1 cellular context compared by ENCODE assay signal in the genomic region with DNA sequence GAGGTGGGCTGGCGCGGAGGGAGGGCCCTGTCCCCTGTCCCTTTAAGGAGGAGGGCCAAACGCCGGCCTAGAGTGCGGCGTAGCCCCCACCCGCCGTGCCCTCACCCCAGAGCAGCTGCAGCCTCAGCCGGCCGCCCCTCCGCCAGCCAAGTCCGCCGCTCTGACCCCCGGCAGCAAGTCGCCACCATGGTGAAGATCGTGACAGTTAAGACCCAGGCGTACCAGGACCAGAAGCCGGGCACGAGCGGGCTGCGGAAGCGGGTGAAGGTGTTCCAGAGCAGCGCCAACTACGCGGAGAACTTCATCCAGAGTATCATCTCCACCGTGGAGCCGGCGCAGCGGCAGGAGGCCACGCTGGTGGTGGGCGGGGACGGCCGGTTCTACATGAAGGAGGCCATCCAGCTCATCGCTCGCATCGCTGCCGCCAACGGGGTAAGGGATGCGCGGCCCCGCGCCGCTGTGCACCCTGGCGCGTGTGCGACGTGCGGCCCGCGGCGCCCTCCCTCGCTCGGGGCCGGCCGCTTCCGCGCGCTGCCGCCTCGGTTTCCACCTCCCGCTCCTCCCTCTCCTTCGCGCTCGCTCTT.
TF ChIP-seq lines count a peak whose summit lies in the region.

A gene (plus strand): TSS at position 109 of the 584 bp plus-strand sequence. CDS start 78 bp downstream, at position 187.

TF ChIP-seq in HepG2, 621 proteins besides CTCF, POLR2A, EP300 and RAD21 (continued from another document):
- TF ChIP-seq, protein P1, sequence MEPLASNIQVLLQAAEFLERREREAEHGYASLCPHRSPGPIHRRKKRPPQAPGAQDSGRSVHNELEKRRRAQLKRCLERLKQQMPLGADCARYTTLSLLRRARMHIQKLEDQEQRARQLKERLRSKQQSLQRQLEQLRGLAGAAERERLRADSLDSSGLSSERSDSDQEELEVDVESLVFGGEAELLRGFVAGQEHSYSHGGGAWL (CRISPR knock-in tag; IDR thresholded peaks at IDR 0.05): no peak
- TF ChIP-seq SIN3A (IDR thresholded peaks at IDR 0.05; ENCODE audit: borderline replicate concordance, low read depth, low read length) (no peak), GATAD2A (CRISPR knock-in tag; IDR thresholded peaks at IDR 0.05) (peak; percentile 29; the same call in 1 of the 2 replicates), SUZ12 (IDR thresholded peaks at IDR 0.05; ENCODE audit: low read depth, low read length) (no peak), ZSCAN30 (CRISPR knock-in tag; IDR thresholded peaks at IDR 0.05) (0 out of 2 replicates have a peak, but pooled peaks have one; percentile 77), MEIS2 (CRISPR knock-in tag; IDR thresholded peaks at IDR 0.05) (no peak; the same call in 1 of the 2 replicates), ZNF644 (CRISPR knock-in tag; IDR thresholded peaks at IDR 0.05; ENCODE audit: low read depth) (no peak), ZSCAN12 (CRISPR knock-in tag; IDR thresholded peaks at IDR 0.05) (no peak), ZNF20 (CRISPR knock-in tag; IDR thresholded peaks at IDR 0.05) (no peak), ZBTB38 (CRISPR knock-in tag; IDR thresholded peaks at IDR 0.05) (no peak), ZNF224 (CRISPR knock-in tag; IDR thresholded peaks at IDR 0.05) (0 out of 2 replicates have a peak, but pooled peaks have one; percentile 66), BCL6 (CRISPR knock-in tag; IDR thresholded peaks at IDR 0.05) (no peak), KAT8 (CRISPR knock-in tag; IDR thresholded peaks at IDR 0.05) (peak; percentile 49), TCF7L2 (IDR thresholded peaks at IDR 0.05; ENCODE audit: low read depth, low read length) (no peak), GABPB1 (CRISPR knock-in tag; IDR thresholded peaks at IDR 0.05) (peak; percentile 68), KAT7 (CRISPR knock-in tag; IDR thresholded peaks at IDR 0.05; ENCODE audit: borderline replicate concordance) (peak; percentile 89), TAF15 (IDR thresholded peaks at IDR 0.05; ENCODE audit: low read depth, low read length, poor library complexity, severe bottlenecking) (no peak), ZNF768 (CRISPR knock-in tag; IDR thresholded peaks at IDR 0.05) (0 out of 2 replicates have a peak, but pooled peaks have one; percentile 23), SKI (IDR thresholded peaks at IDR 0.05; ENCODE audit: partially characterized antibody) (no peak), ZBTB42 (CRISPR knock-in tag; IDR thresholded peaks at IDR 0.05) (no peak)
- TF ChIP-seq, protein P2, sequence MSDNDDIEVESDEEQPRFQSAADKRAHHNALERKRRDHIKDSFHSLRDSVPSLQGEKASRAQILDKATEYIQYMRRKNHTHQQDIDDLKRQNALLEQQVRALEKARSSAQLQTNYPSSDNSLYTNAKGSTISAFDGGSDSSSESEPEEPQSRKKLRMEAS (IDR thresholded peaks at IDR 0.05): peak; percentile 82
- TF ChIP-seq, protein P3, sequence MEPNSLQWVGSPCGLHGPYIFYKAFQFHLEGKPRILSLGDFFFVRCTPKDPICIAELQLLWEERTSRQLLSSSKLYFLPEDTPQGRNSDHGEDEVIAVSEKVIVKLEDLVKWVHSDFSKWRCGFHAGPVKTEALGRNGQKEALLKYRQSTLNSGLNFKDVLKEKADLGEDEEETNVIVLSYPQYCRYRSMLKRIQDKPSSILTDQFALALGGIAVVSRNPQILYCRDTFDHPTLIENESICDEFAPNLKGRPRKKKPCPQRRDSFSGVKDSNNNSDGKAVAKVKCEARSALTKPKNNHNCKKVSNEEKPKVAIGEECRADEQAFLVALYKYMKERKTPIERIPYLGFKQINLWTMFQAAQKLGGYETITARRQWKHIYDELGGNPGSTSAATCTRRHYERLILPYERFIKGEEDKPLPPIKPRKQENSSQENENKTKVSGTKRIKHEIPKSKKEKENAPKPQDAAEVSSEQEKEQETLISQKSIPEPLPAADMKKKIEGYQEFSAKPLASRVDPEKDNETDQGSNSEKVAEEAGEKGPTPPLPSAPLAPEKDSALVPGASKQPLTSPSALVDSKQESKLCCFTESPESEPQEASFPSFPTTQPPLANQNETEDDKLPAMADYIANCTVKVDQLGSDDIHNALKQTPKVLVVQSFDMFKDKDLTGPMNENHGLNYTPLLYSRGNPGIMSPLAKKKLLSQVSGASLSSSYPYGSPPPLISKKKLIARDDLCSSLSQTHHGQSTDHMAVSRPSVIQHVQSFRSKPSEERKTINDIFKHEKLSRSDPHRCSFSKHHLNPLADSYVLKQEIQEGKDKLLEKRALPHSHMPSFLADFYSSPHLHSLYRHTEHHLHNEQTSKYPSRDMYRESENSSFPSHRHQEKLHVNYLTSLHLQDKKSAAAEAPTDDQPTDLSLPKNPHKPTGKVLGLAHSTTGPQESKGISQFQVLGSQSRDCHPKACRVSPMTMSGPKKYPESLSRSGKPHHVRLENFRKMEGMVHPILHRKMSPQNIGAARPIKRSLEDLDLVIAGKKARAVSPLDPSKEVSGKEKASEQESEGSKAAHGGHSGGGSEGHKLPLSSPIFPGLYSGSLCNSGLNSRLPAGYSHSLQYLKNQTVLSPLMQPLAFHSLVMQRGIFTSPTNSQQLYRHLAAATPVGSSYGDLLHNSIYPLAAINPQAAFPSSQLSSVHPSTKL (CRISPR knock-in tag; IDR thresholded peaks at IDR 0.05): peak; percentile 3
- TF ChIP-seq, protein P4, sequence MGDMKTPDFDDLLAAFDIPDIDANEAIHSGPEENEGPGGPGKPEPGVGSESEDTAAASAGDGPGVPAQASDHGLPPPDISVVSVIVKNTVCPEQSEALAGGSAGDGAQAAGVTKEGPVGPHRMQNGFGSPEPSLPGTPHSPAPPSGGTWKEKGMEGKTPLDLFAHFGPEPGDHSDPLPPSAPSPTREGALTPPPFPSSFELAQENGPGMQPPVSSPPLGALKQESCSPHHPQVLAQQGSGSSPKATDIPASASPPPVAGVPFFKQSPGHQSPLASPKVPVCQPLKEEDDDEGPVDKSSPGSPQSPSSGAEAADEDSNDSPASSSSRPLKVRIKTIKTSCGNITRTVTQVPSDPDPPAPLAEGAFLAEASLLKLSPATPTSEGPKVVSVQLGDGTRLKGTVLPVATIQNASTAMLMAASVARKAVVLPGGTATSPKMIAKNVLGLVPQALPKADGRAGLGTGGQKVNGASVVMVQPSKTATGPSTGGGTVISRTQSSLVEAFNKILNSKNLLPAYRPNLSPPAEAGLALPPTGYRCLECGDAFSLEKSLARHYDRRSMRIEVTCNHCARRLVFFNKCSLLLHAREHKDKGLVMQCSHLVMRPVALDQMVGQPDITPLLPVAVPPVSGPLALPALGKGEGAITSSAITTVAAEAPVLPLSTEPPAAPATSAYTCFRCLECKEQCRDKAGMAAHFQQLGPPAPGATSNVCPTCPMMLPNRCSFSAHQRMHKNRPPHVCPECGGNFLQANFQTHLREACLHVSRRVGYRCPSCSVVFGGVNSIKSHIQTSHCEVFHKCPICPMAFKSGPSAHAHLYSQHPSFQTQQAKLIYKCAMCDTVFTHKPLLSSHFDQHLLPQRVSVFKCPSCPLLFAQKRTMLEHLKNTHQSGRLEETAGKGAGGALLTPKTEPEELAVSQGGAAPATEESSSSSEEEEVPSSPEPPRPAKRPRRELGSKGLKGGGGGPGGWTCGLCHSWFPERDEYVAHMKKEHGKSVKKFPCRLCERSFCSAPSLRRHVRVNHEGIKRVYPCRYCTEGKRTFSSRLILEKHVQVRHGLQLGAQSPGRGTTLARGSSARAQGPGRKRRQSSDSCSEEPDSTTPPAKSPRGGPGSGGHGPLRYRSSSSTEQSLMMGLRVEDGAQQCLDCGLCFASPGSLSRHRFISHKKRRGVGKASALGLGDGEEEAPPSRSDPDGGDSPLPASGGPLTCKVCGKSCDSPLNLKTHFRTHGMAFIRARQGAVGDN (CRISPR knock-in tag; IDR thresholded peaks at IDR 0.05): peak; percentile 86
- TF ChIP-seq, protein P5, sequence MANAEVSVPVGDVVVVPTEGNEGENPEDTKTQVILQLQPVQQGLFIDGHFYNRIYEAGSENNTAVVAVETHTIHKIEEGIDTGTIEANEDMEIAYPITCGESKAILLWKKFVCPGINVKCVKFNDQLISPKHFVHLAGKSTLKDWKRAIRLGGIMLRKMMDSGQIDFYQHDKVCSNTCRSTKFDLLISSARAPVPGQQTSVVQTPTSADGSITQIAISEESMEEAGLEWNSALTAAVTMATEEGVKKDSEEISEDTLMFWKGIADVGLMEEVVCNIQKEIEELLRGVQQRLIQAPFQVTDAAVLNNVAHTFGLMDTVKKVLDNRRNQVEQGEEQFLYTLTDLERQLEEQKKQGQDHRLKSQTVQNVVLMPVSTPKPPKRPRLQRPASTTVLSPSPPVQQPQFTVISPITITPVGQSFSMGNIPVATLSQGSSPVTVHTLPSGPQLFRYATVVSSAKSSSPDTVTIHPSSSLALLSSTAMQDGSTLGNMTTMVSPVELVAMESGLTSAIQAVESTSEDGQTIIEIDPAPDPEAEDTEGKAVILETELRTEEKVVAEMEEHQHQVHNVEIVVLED (CRISPR knock-in tag; IDR thresholded peaks at IDR 0.05; ENCODE audit: borderline replicate concordance): peak; percentile 75
- TF ChIP-seq, protein P6, sequence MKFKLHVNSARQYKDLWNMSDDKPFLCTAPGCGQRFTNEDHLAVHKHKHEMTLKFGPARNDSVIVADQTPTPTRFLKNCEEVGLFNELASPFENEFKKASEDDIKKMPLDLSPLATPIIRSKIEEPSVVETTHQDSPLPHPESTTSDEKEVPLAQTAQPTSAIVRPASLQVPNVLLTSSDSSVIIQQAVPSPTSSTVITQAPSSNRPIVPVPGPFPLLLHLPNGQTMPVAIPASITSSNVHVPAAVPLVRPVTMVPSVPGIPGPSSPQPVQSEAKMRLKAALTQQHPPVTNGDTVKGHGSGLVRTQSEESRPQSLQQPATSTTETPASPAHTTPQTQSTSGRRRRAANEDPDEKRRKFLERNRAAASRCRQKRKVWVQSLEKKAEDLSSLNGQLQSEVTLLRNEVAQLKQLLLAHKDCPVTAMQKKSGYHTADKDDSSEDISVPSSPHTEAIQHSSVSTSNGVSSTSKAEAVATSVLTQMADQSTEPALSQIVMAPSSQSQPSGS (CRISPR knock-in tag; IDR thresholded peaks at IDR 0.05): peak; percentile 15; the same call in 1 of the 2 replicates
- TF ChIP-seq, protein P7, sequence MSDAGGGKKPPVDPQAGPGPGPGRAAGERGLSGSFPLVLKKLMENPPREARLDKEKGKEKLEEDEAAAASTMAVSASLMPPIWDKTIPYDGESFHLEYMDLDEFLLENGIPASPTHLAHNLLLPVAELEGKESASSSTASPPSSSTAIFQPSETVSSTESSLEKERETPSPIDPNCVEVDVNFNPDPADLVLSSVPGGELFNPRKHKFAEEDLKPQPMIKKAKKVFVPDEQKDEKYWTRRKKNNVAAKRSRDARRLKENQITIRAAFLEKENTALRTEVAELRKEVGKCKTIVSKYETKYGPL (CRISPR knock-in tag; IDR thresholded peaks at IDR 0.05): no peak
